13 cellular contexts compared by ENCODE assay signal in genomic region chr19:5850743-5851293, GRCh38. TPM values are rescaled to one million over a fixed set of nuclear protein-coding genes. Genes with fewer than 3 reads are reported as not detected.
DNase-seq lines count a peak whose midpoint lies in the region; ATAC-seq and TF ChIP-seq lines count a peak whose summit lies in the region.
"Had no signal": no experiment of that assay in that cellular context is flagged by ENCODE, and none has a peak within 500 bp of the region (broad histone marks: within the 10 kb centered on the region; RNA-seq: fewer than 3 reads in every experiment).

No MANE protein-coding gene starts in this region.

- 0 out of 2 replicates have a peak overlapping the region, but pooled peaks have one; percentile 1 for H3K4me3 ChIP-seq in OCI-LY3 (ENCODE audit: low read length)

- no peaks in the 10 kb centered on the region for H3K79me2 ChIP-seq in OCI-LY3 (ENCODE audit: low read length)

- no peaks in the 10 kb centered on the region for H3K4me1 ChIP-seq in OCI-LY3 (ENCODE audit: low read length)

- no peaks in the 10 kb centered on the region for H4K20me1 ChIP-seq in OCI-LY3 (ENCODE audit: insufficient read depth, low read length)

- no peak for TF ChIP-seq CTCF in OCI-LY3 (IDR thresholded peaks at IDR 0.05; ENCODE audit: low read depth, low read length)
- no peak for TF ChIP-seq CTCF in nephron progenitor cell (IDR thresholded peaks at IDR 0.05)
- TF ChIP-seq CTCF in glutamatergic neuron (IDR thresholded peaks at IDR 0.05; ENCODE audit: partially characterized antibody, unreplicated experiment): no peak

- H3K4me2 ChIP-seq in OCI-LY3 (ENCODE audit: low read length): peak overlapping the region; percentile 12; the same call in 1 of the 2 replicates

- H3K36me3 ChIP-seq in OCI-LY3 (replicated peaks; ENCODE audit: low read depth, low read length): no peaks in the 10 kb centered on the region

- no peaks in the 10 kb centered on the region for H3K9me3 ChIP-seq in OCI-LY3 (ENCODE audit: insufficient read depth, low read length)

- no peaks in the 10 kb centered on the region for H3K9me3 Mint-ChIP-seq in nephron progenitor cell
- H3K9me3 Mint-ChIP-seq in glutamatergic neuron (ENCODE audit: unreplicated experiment): no peaks in the 10 kb centered on the region
- H3K9me3 Mint-ChIP-seq: activated naive CD4-positive, alpha-beta T cell treated with anti-CD3 and anti-CD28 coated beads, Interleukin-2, amount 50 U/mL, for 24 hours; stimulated activated memory B cell treated with anti-CD40 and anti-IgM and Interleukin-4, amounts not matched to agents 10 μg/mL and 1 μg/mL and 100 μg/mL, for 72 hours had no signal

- H3K27me3 ChIP-seq in OCI-LY3 (ENCODE audit: low read depth, low read length): peaks cover 21% of the 10 kb centered on the region

- no peak overlapping the region; the same call in 1 of the 2 replicates for H2AFZ ChIP-seq in OCI-LY3 (ENCODE audit: low read depth, low read length)

- H3K4me3 Mint-ChIP-seq in nephron progenitor cell: no peak overlapping the region
- no peak overlapping the region for H3K4me3 Mint-ChIP-seq in glutamatergic neuron (ENCODE audit: unreplicated experiment)
- H3K4me3 Mint-ChIP-seq: activated naive CD4-positive, alpha-beta T cell treated with anti-CD3 and anti-CD28 coated beads, Interleukin-2, amount 50 U/mL, for 24 hours; stimulated activated memory B cell treated with anti-CD40 and anti-IgM and Interleukin-4, amounts not matched to agents 10 μg/mL and 1 μg/mL and 100 μg/mL, for 72 hours had no signal

- H3K27ac ChIP-seq in OCI-LY3 (ENCODE audit: low read length): no peak overlapping the region
- H3K27ac ChIP-seq in epithelial cell of prostate: peak overlapping the region; percentile 97
- H3K27ac ChIP-seq: VCaP had no signal

- peak; percentile 48 for DNase-seq in Daoy (ENCODE audit: low read depth)
- no peak for DNase-seq in epithelial cell of prostate (ENCODE audit: low read depth, low spot score)
- DNase-seq in nephron progenitor cell: no peak
- DNase-seq in AG08395 (ENCODE audit: low spot score): no peak
- no peak for DNase-seq in glutamatergic neuron
- DNase-seq: GF-D8 had no signal

- ATAC-seq in HG03095 (IDR thresholded peaks at IDR 0.05; ENCODE audit: unreplicated experiment) (no peak), GM18858 (IDR thresholded peaks at IDR 0.05; ENCODE audit: unreplicated experiment) (no peak)
- ATAC-seq: stimulated activated memory B cell treated with anti-CD40 and anti-IgM and Interleukin-4, amounts not matched to agents 10 μg/mL and 1 μg/mL and 100 μg/mL, for 72 hours had no signal

- H3K27ac Mint-ChIP-seq in nephron progenitor cell (peak overlapping the region; percentile 30), glutamatergic neuron (ENCODE audit: unreplicated experiment) (no peak overlapping the region)
- H3K27ac Mint-ChIP-seq: activated naive CD4-positive, alpha-beta T cell treated with anti-CD3 and anti-CD28 coated beads, Interleukin-2, amount 50 U/mL, for 24 hours; stimulated activated memory B cell treated with anti-CD40 and anti-IgM and Interleukin-4, amounts not matched to agents 10 μg/mL and 1 μg/mL and 100 μg/mL, for 72 hours had no signal

- H3K9ac ChIP-seq in OCI-LY3 (ENCODE audit: low read length): no peak overlapping the region

- H3K36me3 Mint-ChIP-seq in nephron progenitor cell (ENCODE audit: low read depth) (no peaks in the 10 kb centered on the region), glutamatergic neuron (ENCODE audit: unreplicated experiment) (no peaks in the 10 kb centered on the region)
- H3K36me3 Mint-ChIP-seq: activated naive CD4-positive, alpha-beta T cell treated with anti-CD3 and anti-CD28 coated beads, Interleukin-2, amount 50 U/mL, for 24 hours; stimulated activated memory B cell treated with anti-CD40 and anti-IgM and Interleukin-4, amounts not matched to agents 10 μg/mL and 1 μg/mL and 100 μg/mL, for 72 hours had no signal

- peaks cover 5% of the 10 kb centered on the region for H3K27me3 Mint-ChIP-seq in nephron progenitor cell (ENCODE audit: low read depth, poor library complexity)
- no peaks in the 10 kb centered on the region for H3K27me3 Mint-ChIP-seq in glutamatergic neuron (ENCODE audit: unreplicated experiment)
- H3K27me3 Mint-ChIP-seq: activated naive CD4-positive, alpha-beta T cell treated with anti-CD3 and anti-CD28 coated beads, Interleukin-2, amount 50 U/mL, for 24 hours; stimulated activated memory B cell treated with anti-CD40 and anti-IgM and Interleukin-4, amounts not matched to agents 10 μg/mL and 1 μg/mL and 100 μg/mL, for 72 hours had no signal

- H3K4me1 Mint-ChIP-seq in nephron progenitor cell (peaks cover 23% of the 10 kb centered on the region), glutamatergic neuron (ENCODE audit: low read depth, unreplicated experiment) (peaks cover 3% of the 10 kb centered on the region)
- H3K4me1 Mint-ChIP-seq: activated naive CD4-positive, alpha-beta T cell treated with anti-CD3 and anti-CD28 coated beads, Interleukin-2, amount 50 U/mL, for 24 hours; stimulated activated memory B cell treated with anti-CD40 and anti-IgM and Interleukin-4, amounts not matched to agents 10 μg/mL and 1 μg/mL and 100 μg/mL, for 72 hours had no signal

RNA-seq across cellular contexts. Expression of gene FUT3, which starts 0.4 kb away (rescaled TPM):
- not detected in 2 replicates for total RNA-seq in Daoy (2014; rRNA removed; shearing (Covaris generic))
- not detected for total RNA-seq in glutamatergic neuron (ENCODE audit: unreplicated experiment)
- total RNA-seq: NCI-H460 had no signal

RNA-seq across cellular contexts. Expression of gene FUT6, which starts 11.3 kb away (rescaled TPM):
- not detected in 2 replicates for total RNA-seq in Daoy (2014; rRNA removed; shearing (Covaris generic))
- not detected for total RNA-seq in glutamatergic neuron (ENCODE audit: unreplicated experiment)
- total RNA-seq: NCI-H460 had no signal

RNA-seq across cellular contexts. Expression of gene FUT5, which starts 19.5 kb away (rescaled TPM):
- not detected in 2 replicates for total RNA-seq in Daoy (2014; rRNA removed; shearing (Covaris generic))
- 0.27 TPM for total RNA-seq in glutamatergic neuron (ENCODE audit: unreplicated experiment)
- total RNA-seq: NCI-H460 had no signal

RNA-seq across cellular contexts. Expression of gene NRTN, which starts 46.0 kb away (rescaled TPM):
- 0.11 and 0.24 TPM in 2 replicates for total RNA-seq in Daoy (2014; rRNA removed; shearing (Covaris generic))
- 1.2 TPM for total RNA-seq in glutamatergic neuron (ENCODE audit: unreplicated experiment)

RNA-seq across cellular contexts. Expression of gene NDUFA11, which starts 52.8 kb away (rescaled TPM):
- total RNA-seq in Daoy (2014; rRNA removed; shearing (Covaris generic)): 354 and 408 TPM in 2 replicates
- total RNA-seq in glutamatergic neuron (ENCODE audit: unreplicated experiment): 193 TPM
